ENCODE assay signal across 12 cellular contexts in genomic region chr11:78244546-78245315, GRCh38. TPM values are rescaled to one million over a fixed set of nuclear protein-coding genes. Genes with fewer than 3 reads are reported as not detected.
DNase-seq lines count a peak whose midpoint lies in the region; ATAC-seq and TF ChIP-seq lines count a peak whose summit lies in the region.
"Had no signal": no experiment of that assay in that cellular context is flagged by ENCODE, and none has a peak within 500 bp of the region (broad histone marks: within the 10 kb centered on the region; RNA-seq: fewer than 3 reads in every experiment).

No MANE protein-coding gene starts in this region.

- H3K4me3 ChIP-seq in DND-41 (ENCODE audit: low read depth in 1 of 2, low read length in 2 of 2) (no peak overlapping the region), ascending aorta (no peak overlapping the region), brain microvascular endothelial cell (ENCODE audit: low read depth, low read length) (no peak overlapping the region)

- H3K4me1 ChIP-seq in DND-41 (ENCODE audit: insufficient read depth, low read length): peaks cover 41% of the 10 kb centered on the region
- peaks cover 0 to 5% of the 10 kb centered on the region in 2 donors for H3K4me1 ChIP-seq in ascending aorta

- peaks cover 78% of the 10 kb centered on the region for H3K79me2 ChIP-seq in DND-41 (ENCODE audit: insufficient read depth, low read length)

- H3K27ac ChIP-seq in DND-41 (ENCODE audit: low read length): peak overlapping the region; percentile 84
- peak overlapping the region; percentile 53 to 67 for H3K27ac ChIP-seq in ascending aorta
- H3K27ac ChIP-seq in brain microvascular endothelial cell: no peak overlapping the region

- H3K27ac Mint-ChIP-seq in mesothelial cell of epicardium: peak overlapping the region; percentile 1
- H3K27ac Mint-ChIP-seq: effector memory CD8-positive, alpha-beta T cell; stimulated activated effector memory CD8-positive, alpha-beta T cell treated with anti-CD3 and anti-CD28 coated beads, Interleukin-12 subunit alpha, Interleukin-12 subunit beta, amount 100 ng/mL, for 72 hours had no signal

- intact Hi-C loops in ascending aorta (cut with DNase I): no loop called here

- DNase-seq in DND-41 (no peak), MV-4-11 (lab: John Stamatoyannopoulos, UW) (peak; percentile 28), ascending aorta (ENCODE audit: low spot score in 2 of 2) (no peak), mesothelial cell of epicardium (ENCODE audit: low spot score in 2 of 2, unreplicated experiment in 2 of 2) (no peak), GM13976 (ENCODE audit: low spot score) (no peak), brain microvascular endothelial cell (no peak)
- DNase-seq: activated CD4-positive, CD25-positive, alpha-beta regulatory T cell treated with anti-CD3 and anti-CD28 coated beads, Interleukin-2, amount 50 U/mL, for 72 hours; effector memory CD8-positive, alpha-beta T cell; stimulated activated CD4-positive, alpha-beta T cell treated with anti-CD3 and anti-CD28 coated beads, Interleukin-4, amount 100 ng/mL, for 24 hours had no signal

- H3K36me3 ChIP-seq in DND-41 (ENCODE audit: insufficient read depth, low read length) (peaks cover 80% of the 10 kb centered on the region), ascending aorta (peaks cover 0 to 40% of the 10 kb centered on the region in 2 donors), brain microvascular endothelial cell (replicated peaks) (peaks cover 3% of the 10 kb centered on the region)

- no peak overlapping the region for H3K4me3 Mint-ChIP-seq in mesothelial cell of epicardium
- H3K4me3 Mint-ChIP-seq: effector memory CD8-positive, alpha-beta T cell; stimulated activated effector memory CD8-positive, alpha-beta T cell treated with anti-CD3 and anti-CD28 coated beads, Interleukin-12 subunit alpha, Interleukin-12 subunit beta, amount 100 ng/mL, for 72 hours had no signal

- no peaks in the 10 kb centered on the region for H3K27me3 Mint-ChIP-seq in mesothelial cell of epicardium (ENCODE audit: low read depth)
- H3K27me3 Mint-ChIP-seq: effector memory CD8-positive, alpha-beta T cell had no signal

- H3K9me3 ChIP-seq in DND-41 (ENCODE audit: insufficient read depth, low read length, severe bottlenecking) (peaks cover 8% of the 10 kb centered on the region), ascending aorta (peaks cover 0 to 6% of the 10 kb centered on the region in 2 donors)

- H4K20me1 ChIP-seq in DND-41 (ENCODE audit: insufficient read depth, low read length): no peaks in the 10 kb centered on the region

- no peak for TF ChIP-seq CTCF in DND-41 (IDR thresholded peaks at IDR 0.05; ENCODE audit: borderline replicate concordance, extremely low read depth, low read length, poor library complexity, severe bottlenecking)
- TF ChIP-seq CTCF in ascending aorta (IDR thresholded peaks at IDR 0.05): no peak
- no peak for TF ChIP-seq CTCF in mesothelial cell of epicardium (IDR thresholded peaks at IDR 0.05; ENCODE audit: unreplicated experiment)
- TF ChIP-seq CTCF in GM13976 (IDR thresholded peaks at IDR 0.05; ENCODE audit: borderline replicate concordance, control extremely low read depth, extremely low read depth, insufficient read depth, missing control alignments): no peak
- TF ChIP-seq CTCF in brain microvascular endothelial cell (IDR thresholded peaks at IDR 0.05; ENCODE audit: low read depth, low read length, missing control alignments): no peak

- H3K27me3 ChIP-seq in DND-41 (ENCODE audit: insufficient read depth, low read length, poor library complexity): no peaks in the 10 kb centered on the region
- no peaks in the 10 kb centered on the region for H3K27me3 ChIP-seq in ascending aorta
- no peaks in the 10 kb centered on the region for H3K27me3 ChIP-seq in brain microvascular endothelial cell (replicated peaks)

- H3K4me2 ChIP-seq in DND-41 (ENCODE audit: insufficient read depth, low read length): peak overlapping the region; percentile 35

- peaks cover 9% of the 10 kb centered on the region for H3K4me1 Mint-ChIP-seq in mesothelial cell of epicardium
- H3K4me1 Mint-ChIP-seq: stimulated activated effector memory CD8-positive, alpha-beta T cell treated with anti-CD3 and anti-CD28 coated beads, Interleukin-12 subunit alpha, Interleukin-12 subunit beta, amount 100 ng/mL, for 72 hours had no signal

- ATAC-seq in DND-41 (ENCODE audit: insufficient read depth, low read depth): peak; percentile 77
- no peak for ATAC-seq in HG03135 (IDR thresholded peaks at IDR 0.05; ENCODE audit: unreplicated experiment)
- no peak for ATAC-seq in GM21360 (IDR thresholded peaks at IDR 0.05; ENCODE audit: unreplicated experiment)
- ATAC-seq: effector memory CD8-positive, alpha-beta T cell; stimulated activated effector memory CD8-positive, alpha-beta T cell treated with anti-CD3 and anti-CD28 coated beads, Interleukin-12 subunit alpha, Interleukin-12 subunit beta, amount 100 ng/mL, for 72 hours had no signal

- H3K9me3 Mint-ChIP-seq in mesothelial cell of epicardium: peaks cover 25% of the 10 kb centered on the region

- peaks cover 56% of the 10 kb centered on the region for H3K36me3 Mint-ChIP-seq in mesothelial cell of epicardium
- H3K36me3 Mint-ChIP-seq: stimulated activated effector memory CD8-positive, alpha-beta T cell treated with anti-CD3 and anti-CD28 coated beads, Interleukin-12 subunit alpha, Interleukin-12 subunit beta, amount 100 ng/mL, for 72 hours had no signal

- no peak overlapping the region for H2AFZ ChIP-seq in DND-41 (ENCODE audit: low read depth, low read length)

- H3K9ac ChIP-seq in DND-41 (ENCODE audit: low read depth, low read length): peak overlapping the region; percentile 7; the same call in 1 of the 2 replicates

- in situ Hi-C loops in GM13976 (cut with MboI; ENCODE audit: low sequenced_read_pairs, unreplicated experiment) (no loop called here), brain microvascular endothelial cell (cut with HindIII; ENCODE audit: low pct_ligation_motif_present, low sequenced_read_pairs) (no loop called here)

RNA-seq across cellular contexts. Expression of gene USP35, which starts 56.0 kb away (rescaled TPM):
- total RNA-seq in ascending aorta (34.0 TPM), mesothelial cell of epicardium (12.3 to 13.4 TPM (median 13.2 TPM) in 3 replicates)

RNA-seq across cellular contexts. Expression of gene KCTD21, which starts 56.3 kb away (rescaled TPM):
- 30.7 TPM for total RNA-seq in ascending aorta
- total RNA-seq in mesothelial cell of epicardium: 5.1 to 7.2 TPM (median 5.2 TPM) in 3 replicates
